In the genomic region with DNA sequence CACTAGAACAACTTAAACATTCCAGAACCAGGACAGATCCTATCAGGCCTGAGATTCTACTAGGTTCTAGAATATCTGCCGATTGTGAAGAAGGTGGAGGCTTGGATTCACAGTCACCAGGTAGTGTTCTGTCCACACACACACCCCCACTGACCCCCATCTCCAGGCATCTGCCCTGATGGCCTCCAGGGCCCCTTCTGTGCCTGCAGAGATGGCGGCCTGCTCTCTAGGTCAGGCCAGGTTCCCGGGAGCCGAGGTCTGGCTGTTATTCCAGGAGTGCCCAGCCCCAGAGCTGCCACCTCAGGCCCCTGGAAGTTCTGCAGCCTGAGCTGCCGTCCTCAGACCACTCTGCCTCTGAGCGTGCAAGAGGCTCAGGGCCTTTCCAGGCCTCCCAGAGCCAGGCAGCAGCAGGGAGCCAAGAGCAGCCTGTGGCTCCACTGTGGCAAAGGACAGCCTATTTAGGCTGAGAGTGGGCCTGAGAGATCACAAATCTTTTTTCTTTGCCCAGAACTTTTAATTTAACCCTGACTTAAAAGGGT, we compare ENCODE assay signal across 36 cellular contexts.
DNase-seq lines count a peak whose midpoint lies in the region; ATAC-seq, FAIRE-seq and TF ChIP-seq lines count a peak whose summit lies in the region.
"Had no signal": no experiment of that assay in that cellular context is flagged by ENCODE, and none has a peak within 500 bp of the region (broad histone marks: within the 10 kb centered on the region; RNA-seq: fewer than 3 reads in every experiment).

No MANE protein-coding gene starts in this region.

- H2AK5ac ChIP-seq in IMR-90 (ENCODE audit: low read depth, low read length) (peak overlapping the region; percentile 78; the same call in 1 of the 2 replicates), mesendoderm (ENCODE audit: low read length) (no peak overlapping the region)

- no peaks in the 10 kb centered on the region for H3K9me3 Mint-ChIP-seq in Caco-2 (ENCODE audit: unreplicated experiment)
- no peaks in the 10 kb centered on the region for H3K9me3 Mint-ChIP-seq in activated T-helper 17 cell treated with anti-CD3 and anti-CD28 coated beads, Interleukin-2, amount 50 U/mL, for 72 hours
- H3K9me3 Mint-ChIP-seq: activated naive CD8-positive, alpha-beta T cell treated with anti-CD3 and anti-CD28 coated beads, Interleukin-2, amount 50 U/mL, for 24 hours; activated T-cell treated with anti-CD3 and anti-CD28 coated beads, Interleukin-2, amount 50 U/mL, for 72 hours; CD4-positive, alpha-beta T cell; dendritic cell treated with granulocyte-macrophage colony-stimulating factor and Interleukin-4, amounts not matched to agents 40 ng/mL and 50 ng/mL, for 4 days; naive thymus-derived CD4-positive, alpha-beta T cell; stimulated activated effector memory CD8-positive, alpha-beta T cell treated with anti-CD3 and anti-CD28 coated beads, Interleukin-12 subunit alpha, Interleukin-12 subunit beta, amount 100 ng/mL, for 72 hours; T-helper 1 cell treated with Interleukin-12 subunit alpha and Interleukin-12 subunit beta and Interleukin-4 antibody, amounts not matched to agents 30 μg/mL and 1 μg/mL, for 36 hours had no signal

- ATAC-seq in IMR-90 (ENCODE audit: low read depth) (no peak), K562 (peak; percentile 28), GM21390 (IDR thresholded peaks at IDR 0.05; ENCODE audit: unreplicated experiment) (no peak)
- ATAC-seq in activated T-helper 17 cell treated with anti-CD3 and anti-CD28 coated beads, Interleukin-2, amount 50 U/mL, for 72 hours (replicated peaks), result no peak
- ATAC-seq: activated naive CD8-positive, alpha-beta T cell treated with anti-CD3 and anti-CD28 coated beads, Interleukin-2, amount 50 U/mL, for 24 hours; activated T-cell treated with anti-CD3 and anti-CD28 coated beads, Interleukin-2, amount 50 U/mL, for 72 hours; heart left ventricle; left ventricle myocardium superior; naive thymus-derived CD4-positive, alpha-beta T cell; stimulated activated effector memory CD8-positive, alpha-beta T cell treated with anti-CD3 and anti-CD28 coated beads, Interleukin-12 subunit alpha, Interleukin-12 subunit beta, amount 100 ng/mL, for 72 hours; upper lobe of right lung had no signal

- POLR2A ChIA-PET in Caco-2 (lab: Charles Lee), result no interaction called here
- POLR2A ChIA-PET in IMR-90 (lab: Charles Lee; ENCODE audit: unreplicated experiment), result no interaction called here
- POLR2A ChIA-PET in K562 (lab: Yijun Ruan, JAX), result no interaction called here

- TF ChIP-seq RAD21 in IMR-90 (IDR thresholded peaks at IDR 0.05; ENCODE audit: low read length), result no peak
- TF ChIP-seq RAD21 in K562 (CRISPR knock-in tag; conservative IDR thresholded peaks at IDR 0.05 in 1 of 2, IDR thresholded peaks at IDR 0.05 in 1 of 2), result no peak

- peak overlapping the region; percentile 2 for H2AK9ac ChIP-seq in IMR-90 (replicated peaks; ENCODE audit: low read depth, low read length, poor library complexity)

- H3K9me3 ChIP-seq in Caco-2 (no peaks in the 10 kb centered on the region), IMR-90 (ENCODE audit: control insufficient read depth, insufficient read depth, low read length) (no peaks in the 10 kb centered on the region), K562 (replicated peaks; ENCODE audit: control insufficient read depth, insufficient read depth, low read depth, low read length) (no peaks in the 10 kb centered on the region)
- H3K9me3 ChIP-seq: esophagus muscularis mucosa, heart left ventricle, upper lobe of right lung had no signal

- no peak for TF ChIP-seq CTCF in Caco-2 (IDR thresholded peaks at IDR 0.05; ENCODE audit: insufficient read depth in 1 of 2, low read depth in 1 of 2, low read length in 1 of 2, severe bottlenecking in 1 of 2, unreplicated experiment in 1 of 2)
- no peak for TF ChIP-seq CTCF in IMR-90 (conservative IDR thresholded peaks at IDR 0.05; ENCODE audit: low read depth, low read length)
- no peak for TF ChIP-seq CTCF in K562 (IDR thresholded peaks at IDR 0.05 in 2 of 3, conservative IDR thresholded peaks at IDR 0.05 in 1 of 3; ENCODE audit: insufficient read depth in 2 of 3, low read depth in 1 of 3, low read length in 3 of 3)

- intact Hi-C loops in Caco-2 (cut with micrococcal nuclease; ENCODE audit: unreplicated experiment) (no loop called here), IMR-90 (cut with micrococcal nuclease) (no loop called here), K562 (cut with micrococcal nuclease) (loop anchor here (5.0 to 10.0 kb wide), 2 partner anchors 238 to 596 kb away; no protein-coding TSS in a partner anchor)

- H3K4ac ChIP-seq in IMR-90 (ENCODE audit: low read depth, low read length), result peak overlapping the region; percentile 54; the same call in 1 of the 2 replicates
- no peak overlapping the region for H3K4ac ChIP-seq in mesendoderm (ENCODE audit: low read depth, low read length)

- H4K8ac ChIP-seq in IMR-90 (ENCODE audit: low read depth in 2 of 2, low read length in 2 of 2) (no peak overlapping the region; a peak in 2 of 4 replicates), mesendoderm (ENCODE audit: low read depth, low read length) (no peak overlapping the region)

- H3K36me3 ChIP-seq in Caco-2 (ENCODE audit: control insufficient read depth, insufficient read depth, low read length), result no peaks in the 10 kb centered on the region
- no peaks in the 10 kb centered on the region for H3K36me3 ChIP-seq in IMR-90 (ENCODE audit: control insufficient read depth, insufficient read depth, low read length)
- H3K36me3 ChIP-seq in K562 (ENCODE audit: control insufficient read depth, insufficient read depth, low read length), result no peaks in the 10 kb centered on the region
- H3K36me3 ChIP-seq in mesendoderm (ENCODE audit: control insufficient read depth, insufficient read depth, low read length), result no peaks in the 10 kb centered on the region
- H3K36me3 ChIP-seq: esophagus muscularis mucosa, heart left ventricle, upper lobe of right lung had no signal

- in situ Hi-C loops in IMR-90 (cut with MboI; ENCODE audit: low sequenced_read_pairs), result no loop called here
- in situ Hi-C loops in K562 (cut with MboI), result no loop called here

- peak overlapping the region; percentile 35; the same call in 1 of the 2 replicates for H3K14ac ChIP-seq in IMR-90 (replicated peaks; ENCODE audit: low read depth, low read length)

- H3K18ac ChIP-seq in IMR-90 (ENCODE audit: low read depth, low read length) (no peak overlapping the region), mesendoderm (ENCODE audit: low read length) (no peak overlapping the region)

- dilution Hi-C loops in IMR-90 (cut with HindIII; ENCODE audit: low sequenced_read_pairs, unreplicated experiment), result no loop called here

- H3K36me3 Mint-ChIP-seq in Caco-2 (ENCODE audit: insufficient read depth, unreplicated experiment), result no peaks in the 10 kb centered on the region
- H3K36me3 Mint-ChIP-seq in activated T-helper 17 cell treated with anti-CD3 and anti-CD28 coated beads, Interleukin-2, amount 50 U/mL, for 72 hours (ENCODE audit: low read depth), result no peaks in the 10 kb centered on the region
- H3K36me3 Mint-ChIP-seq: naive thymus-derived CD4-positive, alpha-beta T cell; stimulated activated effector memory CD8-positive, alpha-beta T cell treated with anti-CD3 and anti-CD28 coated beads, Interleukin-12 subunit alpha, Interleukin-12 subunit beta, amount 100 ng/mL, for 72 hours had no signal

- H3K4me3 ChIP-seq in Caco-2 (ENCODE audit: low read depth, low read length) (no peak overlapping the region), IMR-90 (ENCODE audit: insufficient read depth, low read depth, low read length) (no peak overlapping the region), K562 (no peak overlapping the region), mesendoderm (ENCODE audit: low read length) (no peak overlapping the region)
- H3K4me3 ChIP-seq: esophagus muscularis mucosa, heart left ventricle, upper lobe of right lung had no signal

- H4K20me1 ChIP-seq in IMR-90 (ENCODE audit: insufficient read depth, low read length) (no peaks in the 10 kb centered on the region), K562 (replicated peaks; ENCODE audit: control insufficient read depth, insufficient read depth, low read length) (no peaks in the 10 kb centered on the region)

- CTCF ChIA-PET in Caco-2 (lab: Charles Lee) (interaction anchor here (1.0 kb wide), 1 partner anchor 15 kb away, joined by 3 read pairs; no protein-coding TSS in a partner anchor), IMR-90 (lab: Yijun Ruan, JAX) (no interaction called here), K562 (lab: Yijun Ruan, JAX; ENCODE audit: low intra/inter-chr PET ratio) (interaction anchor here (0.9 kb wide), 1 partner anchor 144 kb away, joined by 3 read pairs; no protein-coding TSS in a partner anchor)

- 77% methylated on average over 5 of the region's 6 CpGs; no CpG with 5 or more reads in 1 of the 2 experiments for WGBS in IMR-90 (ENCODE audit: extremely low coverage in 2 of 2, insufficient read length in 1 of 2), 2 experiments
- WGBS in K562 (ENCODE audit: insufficient coverage, low coverage, missing lambda C conversion rate), result 78% methylated on average over 6 of the region's 6 CpGs
- no CpG with 5 or more reads among the region's 6 CpGs for WGBS in mesendoderm (ENCODE audit: extremely low coverage, insufficient coverage, low lambda C conversion rate)

- no peak overlapping the region for H3K23ac ChIP-seq in IMR-90 (ENCODE audit: low read depth, low read length)
- H3K23ac ChIP-seq in mesendoderm (ENCODE audit: low read length), result no peak overlapping the region

- H3K27me3 ChIP-seq in Caco-2 (replicated peaks; ENCODE audit: control insufficient read depth, insufficient read depth, low read length) (no peaks in the 10 kb centered on the region), IMR-90 (ENCODE audit: control insufficient read depth, insufficient read depth, low read length) (no peaks in the 10 kb centered on the region), K562 (ENCODE audit: control insufficient read depth in 2 of 2, insufficient read depth in 2 of 2, low read length in 2 of 2) (no peaks in the 10 kb centered on the region), mesendoderm (ENCODE audit: insufficient read depth, low read length, poor library complexity) (no peaks in the 10 kb centered on the region)
- H3K27me3 ChIP-seq: esophagus muscularis mucosa, heart left ventricle, upper lobe of right lung had no signal

- H4K5ac ChIP-seq in IMR-90 (ENCODE audit: low read depth, low read length), result 0 out of 2 replicates have a peak overlapping the region, but pooled peaks have one; percentile 21
- no peak overlapping the region for H4K5ac ChIP-seq in mesendoderm (ENCODE audit: low read length)

- peaks cover 13% of the 10 kb centered on the region for H3K4me1 Mint-ChIP-seq in Caco-2 (ENCODE audit: low read depth, unreplicated experiment)
- no peaks in the 10 kb centered on the region for H3K4me1 Mint-ChIP-seq in activated T-helper 17 cell treated with anti-CD3 and anti-CD28 coated beads, Interleukin-2, amount 50 U/mL, for 72 hours
- H3K4me1 Mint-ChIP-seq: activated naive CD8-positive, alpha-beta T cell treated with anti-CD3 and anti-CD28 coated beads, Interleukin-2, amount 50 U/mL, for 24 hours had no signal

- H3K9ac ChIP-seq in IMR-90 (ENCODE audit: low read depth, low read length), result no peak overlapping the region
- peak overlapping the region in 1 of 2 experiments; percentile 33; a peak in 1 of 4 replicates for H3K9ac ChIP-seq in K562 (ENCODE audit: insufficient read depth in 1 of 2, low read depth in 2 of 2, low read length in 2 of 2)
- no peak overlapping the region for H3K9ac ChIP-seq in mesendoderm (ENCODE audit: low read length)

- H3K4me3 Mint-ChIP-seq in Caco-2 (ENCODE audit: unreplicated experiment), result no peak overlapping the region
- no peak overlapping the region for H3K4me3 Mint-ChIP-seq in activated T-helper 17 cell treated with anti-CD3 and anti-CD28 coated beads, Interleukin-2, amount 50 U/mL, for 72 hours
- H3K4me3 Mint-ChIP-seq: activated naive CD8-positive, alpha-beta T cell treated with anti-CD3 and anti-CD28 coated beads, Interleukin-2, amount 50 U/mL, for 24 hours; activated T-cell treated with anti-CD3 and anti-CD28 coated beads, Interleukin-2, amount 50 U/mL, for 72 hours; CD4-positive, alpha-beta T cell; dendritic cell treated with granulocyte-macrophage colony-stimulating factor and Interleukin-4, amounts not matched to agents 40 ng/mL and 50 ng/mL, for 4 days; naive thymus-derived CD4-positive, alpha-beta T cell; stimulated activated effector memory CD8-positive, alpha-beta T cell treated with anti-CD3 and anti-CD28 coated beads, Interleukin-12 subunit alpha, Interleukin-12 subunit beta, amount 100 ng/mL, for 72 hours; T-helper 1 cell treated with Interleukin-12 subunit alpha and Interleukin-12 subunit beta and Interleukin-4 antibody, amounts not matched to agents 30 μg/mL and 1 μg/mL, for 36 hours had no signal

- peak overlapping the region; percentile 78 for H2AFZ ChIP-seq in IMR-90 (replicated peaks; ENCODE audit: low read length, poor library complexity)
- H2AFZ ChIP-seq in K562 (ENCODE audit: low read depth, low read length), result no peak overlapping the region

- no peaks in the 10 kb centered on the region for H3K79me2 ChIP-seq in K562 (ENCODE audit: control insufficient read depth, insufficient read depth, low read length)
- H3K79me2 ChIP-seq in mesendoderm (ENCODE audit: control insufficient read depth, insufficient read depth, low read length), result no peaks in the 10 kb centered on the region

- 0 out of 2 replicates have a peak overlapping the region, but pooled peaks have one; percentile 17 for H2BK120ac ChIP-seq in IMR-90 (ENCODE audit: low read depth, low read length)
- H2BK120ac ChIP-seq in mesendoderm (ENCODE audit: low read depth, low read length), result no peak overlapping the region

- no peak overlapping the region for H2BK5ac ChIP-seq in IMR-90 (ENCODE audit: low read depth, low read length, poor library complexity, severe bottlenecking)
- no peak overlapping the region for H2BK5ac ChIP-seq in mesendoderm (ENCODE audit: low read length)

- H4K91ac ChIP-seq in IMR-90 (ENCODE audit: insufficient read depth, low read depth, low read length), result peak overlapping the region; percentile 72

- no peak for FAIRE-seq in K562 (lab: Jason Lieb, UNC)
- FAIRE-seq: A204.1, D721Med, H54, keratinocyte, TTC549 had no signal

- H3K27ac Mint-ChIP-seq in Caco-2 (ENCODE audit: unreplicated experiment), result peak overlapping the region; percentile 8
- no peak overlapping the region for H3K27ac Mint-ChIP-seq in activated T-helper 17 cell treated with anti-CD3 and anti-CD28 coated beads, Interleukin-2, amount 50 U/mL, for 72 hours
- H3K27ac Mint-ChIP-seq: activated naive CD8-positive, alpha-beta T cell treated with anti-CD3 and anti-CD28 coated beads, Interleukin-2, amount 50 U/mL, for 24 hours; activated T-cell treated with anti-CD3 and anti-CD28 coated beads, Interleukin-2, amount 50 U/mL, for 72 hours; CD4-positive, alpha-beta T cell; dendritic cell treated with granulocyte-macrophage colony-stimulating factor and Interleukin-4, amounts not matched to agents 40 ng/mL and 50 ng/mL, for 4 days; stimulated activated effector memory CD8-positive, alpha-beta T cell treated with anti-CD3 and anti-CD28 coated beads, Interleukin-12 subunit alpha, Interleukin-12 subunit beta, amount 100 ng/mL, for 72 hours had no signal

- peak in 1 of 2 experiments; percentile 31 for DNase-seq in Caco-2
- DNase-seq in IMR-90, result no peak
- DNase-seq in K562 (ENCODE audit: extremely low read depth in 1 of 4, low spot score in 3 of 4), result no peak
- peak; percentile 70 for DNase-seq in mesendoderm
- no peak for DNase-seq in NCI-H510A treated with DMSO at 0.1 percent for 48 hours (lab: John Stamatoyannopoulos, UW)
- DNase-seq in foreskin melanocyte, result no peak
- DNase-seq: activated CD4-positive, alpha-beta T cell treated with anti-CD3 and anti-CD28 coated beads, Interleukin-2, amount 50 U/mL, for 48 hours; activated naive CD4-positive, alpha-beta T cell; activated naive CD8-positive, alpha-beta T cell treated with anti-CD3 and anti-CD28 coated beads, Interleukin-2, amount 50 U/mL, for 24 hours; activated T-cell treated with anti-CD3 and anti-CD28 coated beads, Interleukin-2, amount 50 U/mL, for 72 hours; AML-193; CD4-positive, alpha-beta T cell; central memory CD4-positive, alpha-beta T cell; DND-41; foreskin fibroblast; heart left ventricle; Kasumi-1; left ventricle myocardium superior; midbrain; naive thymus-derived CD4-positive, alpha-beta T cell; NCI-H1417 treated with DMSO at 0.1 percent for 48 hours; NCI-H226; NCI-H748 treated with DMSO at 0.1 percent for 48 hours; nucleus accumbens; upper lobe of right lung had no signal

- H2BK15ac ChIP-seq in IMR-90 (ENCODE audit: low read depth, low read length), result peak overlapping the region; percentile 24; the same call in 1 of the 3 replicates
- H2BK15ac ChIP-seq in mesendoderm (replicated peaks; ENCODE audit: low read depth), result no peak overlapping the region

- peak overlapping the region; percentile 58; the same call in 1 of the 2 replicates for H2BK20ac ChIP-seq in IMR-90 (ENCODE audit: low read depth, low read length)

- H3K56ac ChIP-seq in IMR-90 (ENCODE audit: extremely low read depth, insufficient read depth, low read length), result no peak overlapping the region
- H3K56ac ChIP-seq in mesendoderm (ENCODE audit: low read length), result peak overlapping the region; percentile 62

- 0 out of 4 replicates have a peak, but pooled peaks cover 0 to 4% of the 10 kb centered on the region in 2 experiments for H3K79me1 ChIP-seq in IMR-90 (ENCODE audit: low read depth in 1 of 2, low read length in 2 of 2)
- no peaks in the 10 kb centered on the region for H3K79me1 ChIP-seq in mesendoderm (ENCODE audit: low read length)

- H3K4me1 ChIP-seq in Caco-2, result peaks cover 15% of the 10 kb centered on the region
- peaks cover 24% of the 10 kb centered on the region for H3K4me1 ChIP-seq in IMR-90 (ENCODE audit: control insufficient read depth, insufficient read depth, low read length)
- peaks cover 11 to 17% of the 10 kb centered on the region in 2 experiments; a peak in 4 of 5 replicates for H3K4me1 ChIP-seq in K562 (replicated peaks in 1 of 2; ENCODE audit: control insufficient read depth in 2 of 2, insufficient read depth in 2 of 2, low read length in 2 of 2)
- H3K4me1 ChIP-seq in mesendoderm (ENCODE audit: control insufficient read depth, low read depth, low read length), result no peaks in the 10 kb centered on the region

- no peak overlapping the region for H3K27ac ChIP-seq in IMR-90 (ENCODE audit: insufficient read depth, low read length)
- H3K27ac ChIP-seq in K562 (ENCODE audit: extremely low read depth, low read depth, low read length), result no peak overlapping the region
- no peak overlapping the region for H3K27ac ChIP-seq in mesendoderm (ENCODE audit: low read depth, low read length)
- H3K27ac ChIP-seq: esophagus muscularis mucosa, heart left ventricle, upper lobe of right lung had no signal

- BruUV-seq in Caco-2 (replicated peaks; lab: Mats Ljungman, UMichigan) (no TSS peak), IMR-90 (replicated peaks; lab: Mats Ljungman, UMichigan) (no TSS peak), K562 (replicated peaks; lab: Mats Ljungman, UMichigan) (no TSS peak)

- H3K9me1 ChIP-seq in IMR-90 (ENCODE audit: insufficient read depth, low read length) (peaks cover 18% of the 10 kb centered on the region), K562 (ENCODE audit: control insufficient read depth, insufficient read depth, low read length) (no peaks in the 10 kb centered on the region)

- H3K4me2 ChIP-seq in IMR-90 (ENCODE audit: low read depth, low read length) (no peak overlapping the region), K562 (ENCODE audit: insufficient read depth, low read length) (no peak overlapping the region), mesendoderm (ENCODE audit: low read length) (no peak overlapping the region)

- no peak for TF ChIP-seq EP300 in K562 (IDR thresholded peaks at IDR 0.05; ENCODE audit: low read length)

- no peaks in the 10 kb centered on the region for H3K27me3 Mint-ChIP-seq in Caco-2 (ENCODE audit: insufficient read depth, unreplicated experiment)
- H3K27me3 Mint-ChIP-seq in activated T-helper 17 cell treated with anti-CD3 and anti-CD28 coated beads, Interleukin-2, amount 50 U/mL, for 72 hours, result peaks cover 12% of the 10 kb centered on the region
- H3K27me3 Mint-ChIP-seq: CD4-positive, alpha-beta T cell had no signal

- TF ChIP-seq POLR2A in IMR-90 (IDR thresholded peaks at IDR 0.05; ENCODE audit: low read depth, low read length), result no peak
- TF ChIP-seq POLR2A in K562 (conservative IDR thresholded peaks at IDR 0.05), result no peak
